Comparison of ENCODE assay signal across 8 cellular contexts in the genomic region with DNA sequence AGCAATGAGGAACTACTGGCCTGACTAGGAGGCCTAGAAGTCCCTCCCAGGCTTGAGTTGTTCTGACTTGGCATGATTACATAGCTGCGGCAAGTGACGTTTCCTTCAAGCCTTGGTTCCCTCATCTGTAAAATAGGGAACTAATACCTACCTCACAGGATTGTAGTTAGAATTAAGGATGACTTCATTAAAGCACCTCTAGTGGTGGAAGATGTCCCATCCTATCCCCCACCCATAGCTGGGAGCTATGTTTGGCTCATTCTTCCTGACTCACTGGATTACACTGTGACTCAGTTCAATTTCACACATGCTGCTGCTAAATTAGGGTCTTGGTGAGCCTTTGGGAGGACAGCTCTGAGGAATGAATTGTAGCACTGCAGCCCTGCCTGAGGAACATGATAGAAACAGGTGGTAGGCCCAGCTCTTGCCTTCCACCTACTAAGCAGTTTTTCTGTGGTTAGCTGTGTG. TPM values are rescaled to one million over a fixed set of nuclear protein-coding genes. Genes with fewer than 3 reads are reported as not detected.
A peak's percentile ranks its signal among the peaks of the same experiment; 100 is the strongest.
DNase-seq lines count a peak whose midpoint lies in the region; ATAC-seq and TF ChIP-seq lines count a peak whose summit lies in the region.

No MANE protein-coding gene starts in this region.

- H3K4me3 Mint-ChIP-seq in central memory CD8-positive, alpha-beta T cell, result no peak overlapping the region

- H3K27ac ChIP-seq in A673 (ENCODE audit: low read depth, low read length, poor library complexity, severe bottlenecking), result no peak overlapping the region

- H3K9me3 Mint-ChIP-seq in central memory CD8-positive, alpha-beta T cell, result no peaks in the 10 kb centered on the region

- H3K27me3 ChIP-seq in A673 (replicated peaks; ENCODE audit: insufficient read depth, low read depth, low read length, poor library complexity), result no peaks in the 10 kb centered on the region

- peaks cover 5% of the 10 kb centered on the region for H3K36me3 ChIP-seq in A673 (ENCODE audit: insufficient read depth, low read length, poor library complexity, severe bottlenecking)

- no peaks in the 10 kb centered on the region for H3K9me3 ChIP-seq in A673 (ENCODE audit: low read depth, low read length, poor library complexity, severe bottlenecking)

- H3K36me3 Mint-ChIP-seq in central memory CD8-positive, alpha-beta T cell (ENCODE audit: insufficient read depth), result no peaks in the 10 kb centered on the region

- BruUV-seq in A673 (replicated peaks; lab: Mats Ljungman, UMichigan), result no TSS peak

- H3K27me3 Mint-ChIP-seq in central memory CD8-positive, alpha-beta T cell, result peaks cover 15% of the 10 kb centered on the region

- no peak overlapping the region for H3K27ac Mint-ChIP-seq in central memory CD8-positive, alpha-beta T cell (ENCODE audit: low read depth)

- H3K4me3 ChIP-seq in A673 (ENCODE audit: low read depth, low read length, poor library complexity, severe bottlenecking), result no peak overlapping the region

- intact Hi-C loops in A673 (cut with micrococcal nuclease; ENCODE audit: unreplicated experiment), result no loop called here

- POLR2A ChIA-PET in A673 (lab: Charles Lee; ENCODE audit: low non-redundant PET), result no interaction called here

- CTCF ChIA-PET in A673 (lab: Charles Lee), result interaction anchor here (0.7 to 1.2 kb wide), 2 partner anchors 10 to 13 kb away, joined by 3 to 8 read pairs; no protein-coding TSS in a partner anchor

- DNase-seq in A673 (ENCODE audit: low spot score) (peak; percentile 55), NAMALWA (ENCODE audit: low spot score) (peak; percentile 76), renal cortical epithelial cell (ENCODE audit: low read depth) (peak; percentile 62), midbrain (lab: John Stamatoyannopoulos, UW) (no peak)
- DNase-seq in central memory CD8-positive, alpha-beta T cell (ENCODE audit: low spot score in 2 of 2), result no peak
- no peak for DNase-seq in activated CD4-positive, alpha-beta T cell treated with anti-CD3 and anti-CD28 coated beads, Interleukin-2, amount 50 U/mL, for 1 hour

- no peaks in the 10 kb centered on the region for H3K4me1 Mint-ChIP-seq in central memory CD8-positive, alpha-beta T cell

- TF ChIP-seq CTCF in A673 (conservative IDR thresholded peaks at IDR 0.05; ENCODE audit: low read depth, low read length), result no peak

- peak; percentile 59 for ATAC-seq in GM18861 (IDR thresholded peaks at IDR 0.05; ENCODE audit: unreplicated experiment)
- peak; percentile 49 for ATAC-seq in central memory CD8-positive, alpha-beta T cell (replicated peaks; ENCODE audit: extremely low read depth, poor library complexity, severe bottlenecking)
- no peak for ATAC-seq in GM18873 (IDR thresholded peaks at IDR 0.05; ENCODE audit: low FRiP score, unreplicated experiment)

- H3K4me1 ChIP-seq in A673 (ENCODE audit: insufficient read depth, low read length, poor library complexity, severe bottlenecking), result no peaks in the 10 kb centered on the region

RNA-seq across cellular contexts. Expression of gene SHISA4, which starts 6.0 kb away (rescaled TPM):
- total RNA-seq in A673 (2021) (1.2 and 2.6 TPM in 2 replicates), renal cortical epithelial cell (11.8 and 16.1 TPM in 2 replicates)

RNA-seq across cellular contexts. Expression of gene IPO9, which starts 53.7 kb away (rescaled TPM):
- total RNA-seq in A673 (2021), result 121 and 136 TPM in 2 replicates
- total RNA-seq in renal cortical epithelial cell, result 15.6 and 31.5 TPM in 2 replicates

Comparison
In these comparisons a context has a peak if more than half of its experiments do, and no peak if none do; other contexts are left out.
1. DNase-seq: peak in A673 (single experiment), NAMALWA (single experiment) and renal cortical epithelial cell (single experiment); none in central memory CD8-positive, alpha-beta T cell (0 of 2), activated CD4-positive, alpha-beta T cell treated with anti-CD3 and anti-CD28 coated beads, Interleukin-2, amount 50 U/mL, for 1 hour (single experiment) and midbrain (single experiment).